7 cellular contexts compared by ENCODE assay signal in genomic region chr1:15994590-15995351, GRCh38. TPM values are rescaled to one million over a fixed set of nuclear protein-coding genes. Genes with fewer than 3 reads are reported as not detected.
DNase-seq lines count a peak whose midpoint lies in the region; ATAC-seq and TF ChIP-seq lines count a peak whose summit lies in the region.

No MANE protein-coding gene starts in this region.

- H3K36me3 Mint-ChIP-seq in activated T-helper 1 cell treated with anti-CD3 and anti-CD28 coated beads, Interleukin-12 subunit alpha, Interleukin-12 subunit beta, Interleukin-2, Interleukin-4 antibody, amounts not matched to agents 30 ng/mL and 10 ng/mL and 1 ng/mL, durations not matched to agents 14 hours and 24 hours and 36 hours (ENCODE audit: low read depth), result no peaks in the 10 kb centered on the region
- no peaks in the 10 kb centered on the region for H3K36me3 Mint-ChIP-seq in progenitor cell of endocrine pancreas (ENCODE audit: insufficient read depth)

- TF ChIP-seq CTCF in GM12874 (IDR thresholded peaks at IDR 0.05; ENCODE audit: insufficient read depth, low read depth, low read length) (peak; percentile 81), progenitor cell of endocrine pancreas (IDR thresholded peaks at IDR 0.05; ENCODE audit: unreplicated experiment) (peak; percentile 66)

- intact Hi-C loops in activated T-helper 1 cell treated with anti-CD3 and anti-CD28 coated beads, Interleukin-12 subunit alpha, Interleukin-12 subunit beta, Interleukin-2, Interleukin-4 antibody, amounts not matched to agents 30 ng/mL and 10 ng/mL and 1 ng/mL, durations not matched to agents 14 hours and 24 hours and 36 hours (cut with micrococcal nuclease), result loop anchor here (1.0 kb wide), 2 partner anchors 179 to 202 kb away; no protein-coding TSS in a partner anchor

- H3K4me3 Mint-ChIP-seq in activated T-helper 1 cell treated with anti-CD3 and anti-CD28 coated beads, Interleukin-12 subunit alpha, Interleukin-12 subunit beta, Interleukin-2, Interleukin-4 antibody, amounts not matched to agents 30 ng/mL and 10 ng/mL and 1 ng/mL, durations not matched to agents 14 hours and 24 hours and 36 hours, result no peak overlapping the region
- H3K4me3 Mint-ChIP-seq in progenitor cell of endocrine pancreas (ENCODE audit: low read depth), result no peak overlapping the region

- ATAC-seq in HG03159 (IDR thresholded peaks at IDR 0.05; ENCODE audit: unreplicated experiment), result no peak
- no peak for ATAC-seq in HG02981 (IDR thresholded peaks at IDR 0.05; ENCODE audit: unreplicated experiment)

- DNase-seq in NCI-H69 (lab: John Stamatoyannopoulos, UW) (peak; percentile 8), foreskin melanocyte (peak; percentile 42), progenitor cell of endocrine pancreas (ENCODE audit: low spot score, unreplicated experiment) (no peak)
- DNase-seq in activated T-helper 1 cell treated with anti-CD3 and anti-CD28 coated beads, Interleukin-12 subunit alpha, Interleukin-12 subunit beta, Interleukin-2, Interleukin-4 antibody, amounts not matched to agents 30 ng/mL and 10 ng/mL and 1 ng/mL, durations not matched to agents 14 hours and 24 hours and 36 hours (ENCODE audit: low spot score), result peak; percentile 29

- H3K4me1 Mint-ChIP-seq in activated T-helper 1 cell treated with anti-CD3 and anti-CD28 coated beads, Interleukin-12 subunit alpha, Interleukin-12 subunit beta, Interleukin-2, Interleukin-4 antibody, amounts not matched to agents 30 ng/mL and 10 ng/mL and 1 ng/mL, durations not matched to agents 14 hours and 24 hours and 36 hours (ENCODE audit: low read depth), result no peaks in the 10 kb centered on the region
- H3K4me1 Mint-ChIP-seq in progenitor cell of endocrine pancreas (ENCODE audit: low read depth), result no peaks in the 10 kb centered on the region

- H3K27ac Mint-ChIP-seq in activated T-helper 1 cell treated with anti-CD3 and anti-CD28 coated beads, Interleukin-12 subunit alpha, Interleukin-12 subunit beta, Interleukin-2, Interleukin-4 antibody, amounts not matched to agents 30 ng/mL and 10 ng/mL and 1 ng/mL, durations not matched to agents 14 hours and 24 hours and 36 hours, result no peak overlapping the region
- no peak overlapping the region for H3K27ac Mint-ChIP-seq in progenitor cell of endocrine pancreas

- no peaks in the 10 kb centered on the region for H3K9me3 Mint-ChIP-seq in activated T-helper 1 cell treated with anti-CD3 and anti-CD28 coated beads, Interleukin-12 subunit alpha, Interleukin-12 subunit beta, Interleukin-2, Interleukin-4 antibody, amounts not matched to agents 30 ng/mL and 10 ng/mL and 1 ng/mL, durations not matched to agents 14 hours and 24 hours and 36 hours
- H3K9me3 Mint-ChIP-seq in progenitor cell of endocrine pancreas (ENCODE audit: low read depth), result no peaks in the 10 kb centered on the region

- peaks cover 2% of the 10 kb centered on the region for H3K27me3 Mint-ChIP-seq in activated T-helper 1 cell treated with anti-CD3 and anti-CD28 coated beads, Interleukin-12 subunit alpha, Interleukin-12 subunit beta, Interleukin-2, Interleukin-4 antibody, amounts not matched to agents 30 ng/mL and 10 ng/mL and 1 ng/mL, durations not matched to agents 14 hours and 24 hours and 36 hours (ENCODE audit: insufficient read depth)
- peaks cover 9% of the 10 kb centered on the region for H3K27me3 Mint-ChIP-seq in progenitor cell of endocrine pancreas

RNA-seq across cellular contexts. Expression of gene SRARP, which starts 9.3 kb away (rescaled TPM):
- not detected in 2 replicates for total RNA-seq in activated T-helper 1 cell treated with anti-CD3 and anti-CD28 coated beads, Interleukin-12 subunit alpha, Interleukin-12 subunit beta, Interleukin-2, Interleukin-4 antibody, amounts not matched to agents 30 ng/mL and 10 ng/mL and 1 ng/mL, durations not matched to agents 14 hours and 24 hours and 36 hours
- not detected in 2 replicates for total RNA-seq in progenitor cell of endocrine pancreas

RNA-seq across cellular contexts. Expression of gene ZBTB17, which starts 18.9 kb away (rescaled TPM):
- total RNA-seq in activated T-helper 1 cell treated with anti-CD3 and anti-CD28 coated beads, Interleukin-12 subunit alpha, Interleukin-12 subunit beta, Interleukin-2, Interleukin-4 antibody, amounts not matched to agents 30 ng/mL and 10 ng/mL and 1 ng/mL, durations not matched to agents 14 hours and 24 hours and 36 hours, result 62.6 and 68.8 TPM in 2 replicates
- 52.6 and 57.7 TPM in 2 replicates for total RNA-seq in progenitor cell of endocrine pancreas

RNA-seq across cellular contexts. Expression of gene HSPB7, which starts 23.1 kb away (rescaled TPM):
- total RNA-seq in activated T-helper 1 cell treated with anti-CD3 and anti-CD28 coated beads, Interleukin-12 subunit alpha, Interleukin-12 subunit beta, Interleukin-2, Interleukin-4 antibody, amounts not matched to agents 30 ng/mL and 10 ng/mL and 1 ng/mL, durations not matched to agents 14 hours and 24 hours and 36 hours, result not detected in 2 replicates
- total RNA-seq in progenitor cell of endocrine pancreas, result not detected in 2 replicates

RNA-seq across cellular contexts. Expression of gene CLCNKA, which starts 27.1 kb away (rescaled TPM):
- total RNA-seq in activated T-helper 1 cell treated with anti-CD3 and anti-CD28 coated beads, Interleukin-12 subunit alpha, Interleukin-12 subunit beta, Interleukin-2, Interleukin-4 antibody, amounts not matched to agents 30 ng/mL and 10 ng/mL and 1 ng/mL, durations not matched to agents 14 hours and 24 hours and 36 hours, result not detected in 2 replicates
- total RNA-seq in progenitor cell of endocrine pancreas, result 2.2 and 2.4 TPM in 2 replicates

RNA-seq across cellular contexts. Expression of gene CLCNKB, which starts 48.8 kb away (rescaled TPM):
- not detected in 2 replicates for total RNA-seq in activated T-helper 1 cell treated with anti-CD3 and anti-CD28 coated beads, Interleukin-12 subunit alpha, Interleukin-12 subunit beta, Interleukin-2, Interleukin-4 antibody, amounts not matched to agents 30 ng/mL and 10 ng/mL and 1 ng/mL, durations not matched to agents 14 hours and 24 hours and 36 hours
- total RNA-seq in progenitor cell of endocrine pancreas, result 1.5 and 2.3 TPM in 2 replicates
